Comparison of ENCODE assay signal across 1 cellular context in the genomic region with DNA sequence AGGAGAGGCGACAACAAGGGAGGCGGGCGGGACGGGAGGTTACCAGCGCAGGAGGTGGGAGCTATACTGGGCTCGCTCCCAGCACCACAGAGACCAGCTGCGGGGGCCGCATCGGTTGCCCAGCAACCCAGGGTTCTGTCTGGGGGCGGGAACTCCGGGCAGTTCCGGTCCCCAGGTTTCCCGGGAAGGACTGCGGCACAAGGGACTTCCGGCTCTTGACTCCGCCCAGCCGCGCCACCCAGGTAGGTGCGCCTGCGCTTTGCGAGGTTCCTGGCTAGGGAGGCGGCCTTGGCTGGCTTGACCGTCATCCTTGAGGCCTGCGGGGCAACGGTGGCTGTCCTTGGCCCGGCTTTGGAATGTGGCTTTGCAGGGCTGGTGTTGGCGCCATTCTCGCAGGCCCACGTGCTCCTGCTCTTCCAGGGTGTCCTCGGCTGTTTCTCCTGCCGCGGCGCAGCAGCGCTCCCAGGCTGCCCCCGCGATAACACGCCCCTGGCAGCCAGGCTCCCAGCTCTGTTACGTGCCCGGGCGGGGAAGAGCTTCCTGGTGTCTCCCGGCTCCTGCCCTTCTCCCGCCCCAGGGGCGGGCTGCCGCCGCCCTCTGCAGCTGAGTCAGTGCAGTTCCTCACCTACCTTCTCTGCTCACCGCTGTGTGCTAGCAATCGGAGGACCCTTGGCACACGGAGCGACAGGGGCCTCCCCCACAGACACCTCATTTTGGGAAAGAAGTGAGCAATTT.
TF ChIP-seq lines count a peak whose summit lies in the region.

A gene with protein sequence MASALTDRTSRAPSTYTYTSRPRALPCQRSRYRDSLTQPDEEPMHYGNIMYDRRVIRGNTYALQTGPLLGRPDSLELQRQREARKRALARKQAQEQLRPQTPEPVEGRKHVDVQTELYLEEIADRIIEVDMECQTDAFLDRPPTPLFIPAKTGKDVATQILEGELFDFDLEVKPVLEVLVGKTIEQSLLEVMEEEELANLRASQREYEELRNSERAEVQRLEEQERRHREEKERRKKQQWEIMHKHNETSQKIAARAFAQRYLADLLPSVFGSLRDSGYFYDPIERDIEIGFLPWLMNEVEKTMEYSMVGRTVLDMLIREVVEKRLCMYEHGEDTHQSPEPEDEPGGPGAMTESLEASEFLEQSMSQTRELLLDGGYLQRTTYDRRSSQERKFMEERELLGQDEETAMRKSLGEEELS (minus strand): TSS at position 534 of the 735 bp plus-strand sequence. CDS start 652 bp downstream, outside the sequence.

TF ChIP-seq in HepG2, 621 proteins besides CTCF, POLR2A, EP300 and RAD21 (continued from another document and continues in another):
- TF ChIP-seq, protein P1, sequence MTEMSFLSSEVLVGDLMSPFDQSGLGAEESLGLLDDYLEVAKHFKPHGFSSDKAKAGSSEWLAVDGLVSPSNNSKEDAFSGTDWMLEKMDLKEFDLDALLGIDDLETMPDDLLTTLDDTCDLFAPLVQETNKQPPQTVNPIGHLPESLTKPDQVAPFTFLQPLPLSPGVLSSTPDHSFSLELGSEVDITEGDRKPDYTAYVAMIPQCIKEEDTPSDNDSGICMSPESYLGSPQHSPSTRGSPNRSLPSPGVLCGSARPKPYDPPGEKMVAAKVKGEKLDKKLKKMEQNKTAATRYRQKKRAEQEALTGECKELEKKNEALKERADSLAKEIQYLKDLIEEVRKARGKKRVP (CRISPR knock-in tag; IDR thresholded peaks at IDR 0.05): peak in 1 of 2 experiments; percentile 75; a peak in 2 of 4 replicates
- no peak for TF ChIP-seq U2AF1 (optimal IDR thresholded peaks at IDR 0.05; ENCODE audit: low read depth, low read length)
- peak; percentile 97 for TF ChIP-seq ZNF138 (CRISPR knock-in tag; IDR thresholded peaks at IDR 0.05; ENCODE audit: low read depth)
- TF ChIP-seq, protein P2, sequence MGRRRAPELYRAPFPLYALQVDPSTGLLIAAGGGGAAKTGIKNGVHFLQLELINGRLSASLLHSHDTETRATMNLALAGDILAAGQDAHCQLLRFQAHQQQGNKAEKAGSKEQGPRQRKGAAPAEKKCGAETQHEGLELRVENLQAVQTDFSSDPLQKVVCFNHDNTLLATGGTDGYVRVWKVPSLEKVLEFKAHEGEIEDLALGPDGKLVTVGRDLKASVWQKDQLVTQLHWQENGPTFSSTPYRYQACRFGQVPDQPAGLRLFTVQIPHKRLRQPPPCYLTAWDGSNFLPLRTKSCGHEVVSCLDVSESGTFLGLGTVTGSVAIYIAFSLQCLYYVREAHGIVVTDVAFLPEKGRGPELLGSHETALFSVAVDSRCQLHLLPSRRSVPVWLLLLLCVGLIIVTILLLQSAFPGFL (CRISPR knock-in tag; IDR thresholded peaks at IDR 0.05): no peak
- TF ChIP-seq, protein P3, sequence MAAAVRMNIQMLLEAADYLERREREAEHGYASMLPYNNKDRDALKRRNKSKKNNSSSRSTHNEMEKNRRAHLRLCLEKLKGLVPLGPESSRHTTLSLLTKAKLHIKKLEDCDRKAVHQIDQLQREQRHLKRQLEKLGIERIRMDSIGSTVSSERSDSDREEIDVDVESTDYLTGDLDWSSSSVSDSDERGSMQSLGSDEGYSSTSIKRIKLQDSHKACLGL (CRISPR knock-in tag; IDR thresholded peaks at IDR 0.05): peak; percentile 98
- TF ChIP-seq ZNF615 (CRISPR knock-in tag; IDR thresholded peaks at IDR 0.05; ENCODE audit: borderline replicate concordance): peak; percentile 76; the same call in 1 of the 2 replicates
- TF ChIP-seq ARNT2 (CRISPR knock-in tag; IDR thresholded peaks at IDR 0.05; ENCODE audit: low read depth): peak; percentile 95; the same call in 1 of the 2 replicates
- peak; percentile 100 for TF ChIP-seq ZNF788 (CRISPR knock-in tag; IDR thresholded peaks at IDR 0.05; ENCODE audit: borderline replicate concordance)
- peak; percentile 73; the same call in 1 of the 2 replicates for TF ChIP-seq ETV5 (CRISPR knock-in tag; IDR thresholded peaks at IDR 0.05; ENCODE audit: borderline replicate concordance)
- TF ChIP-seq, protein P4, sequence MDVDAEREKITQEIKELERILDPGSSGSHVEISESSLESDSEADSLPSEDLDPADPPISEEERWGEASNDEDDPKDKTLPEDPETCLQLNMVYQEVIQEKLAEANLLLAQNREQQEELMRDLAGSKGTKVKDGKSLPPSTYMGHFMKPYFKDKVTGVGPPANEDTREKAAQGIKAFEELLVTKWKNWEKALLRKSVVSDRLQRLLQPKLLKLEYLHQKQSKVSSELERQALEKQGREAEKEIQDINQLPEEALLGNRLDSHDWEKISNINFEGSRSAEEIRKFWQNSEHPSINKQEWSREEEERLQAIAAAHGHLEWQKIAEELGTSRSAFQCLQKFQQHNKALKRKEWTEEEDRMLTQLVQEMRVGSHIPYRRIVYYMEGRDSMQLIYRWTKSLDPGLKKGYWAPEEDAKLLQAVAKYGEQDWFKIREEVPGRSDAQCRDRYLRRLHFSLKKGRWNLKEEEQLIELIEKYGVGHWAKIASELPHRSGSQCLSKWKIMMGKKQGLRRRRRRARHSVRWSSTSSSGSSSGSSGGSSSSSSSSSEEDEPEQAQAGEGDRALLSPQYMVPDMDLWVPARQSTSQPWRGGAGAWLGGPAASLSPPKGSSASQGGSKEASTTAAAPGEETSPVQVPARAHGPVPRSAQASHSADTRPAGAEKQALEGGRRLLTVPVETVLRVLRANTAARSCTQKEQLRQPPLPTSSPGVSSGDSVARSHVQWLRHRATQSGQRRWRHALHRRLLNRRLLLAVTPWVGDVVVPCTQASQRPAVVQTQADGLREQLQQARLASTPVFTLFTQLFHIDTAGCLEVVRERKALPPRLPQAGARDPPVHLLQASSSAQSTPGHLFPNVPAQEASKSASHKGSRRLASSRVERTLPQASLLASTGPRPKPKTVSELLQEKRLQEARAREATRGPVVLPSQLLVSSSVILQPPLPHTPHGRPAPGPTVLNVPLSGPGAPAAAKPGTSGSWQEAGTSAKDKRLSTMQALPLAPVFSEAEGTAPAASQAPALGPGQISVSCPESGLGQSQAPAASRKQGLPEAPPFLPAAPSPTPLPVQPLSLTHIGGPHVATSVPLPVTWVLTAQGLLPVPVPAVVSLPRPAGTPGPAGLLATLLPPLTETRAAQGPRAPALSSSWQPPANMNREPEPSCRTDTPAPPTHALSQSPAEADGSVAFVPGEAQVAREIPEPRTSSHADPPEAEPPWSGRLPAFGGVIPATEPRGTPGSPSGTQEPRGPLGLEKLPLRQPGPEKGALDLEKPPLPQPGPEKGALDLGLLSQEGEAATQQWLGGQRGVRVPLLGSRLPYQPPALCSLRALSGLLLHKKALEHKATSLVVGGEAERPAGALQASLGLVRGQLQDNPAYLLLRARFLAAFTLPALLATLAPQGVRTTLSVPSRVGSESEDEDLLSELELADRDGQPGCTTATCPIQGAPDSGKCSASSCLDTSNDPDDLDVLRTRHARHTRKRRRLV (CRISPR knock-in tag; IDR thresholded peaks at IDR 0.05): peak; percentile 84
- peak; percentile 95; the same call in 1 of the 2 replicates for TF ChIP-seq ZNF160 (CRISPR knock-in tag; IDR thresholded peaks at IDR 0.05)
- TF ChIP-seq, protein P5, sequence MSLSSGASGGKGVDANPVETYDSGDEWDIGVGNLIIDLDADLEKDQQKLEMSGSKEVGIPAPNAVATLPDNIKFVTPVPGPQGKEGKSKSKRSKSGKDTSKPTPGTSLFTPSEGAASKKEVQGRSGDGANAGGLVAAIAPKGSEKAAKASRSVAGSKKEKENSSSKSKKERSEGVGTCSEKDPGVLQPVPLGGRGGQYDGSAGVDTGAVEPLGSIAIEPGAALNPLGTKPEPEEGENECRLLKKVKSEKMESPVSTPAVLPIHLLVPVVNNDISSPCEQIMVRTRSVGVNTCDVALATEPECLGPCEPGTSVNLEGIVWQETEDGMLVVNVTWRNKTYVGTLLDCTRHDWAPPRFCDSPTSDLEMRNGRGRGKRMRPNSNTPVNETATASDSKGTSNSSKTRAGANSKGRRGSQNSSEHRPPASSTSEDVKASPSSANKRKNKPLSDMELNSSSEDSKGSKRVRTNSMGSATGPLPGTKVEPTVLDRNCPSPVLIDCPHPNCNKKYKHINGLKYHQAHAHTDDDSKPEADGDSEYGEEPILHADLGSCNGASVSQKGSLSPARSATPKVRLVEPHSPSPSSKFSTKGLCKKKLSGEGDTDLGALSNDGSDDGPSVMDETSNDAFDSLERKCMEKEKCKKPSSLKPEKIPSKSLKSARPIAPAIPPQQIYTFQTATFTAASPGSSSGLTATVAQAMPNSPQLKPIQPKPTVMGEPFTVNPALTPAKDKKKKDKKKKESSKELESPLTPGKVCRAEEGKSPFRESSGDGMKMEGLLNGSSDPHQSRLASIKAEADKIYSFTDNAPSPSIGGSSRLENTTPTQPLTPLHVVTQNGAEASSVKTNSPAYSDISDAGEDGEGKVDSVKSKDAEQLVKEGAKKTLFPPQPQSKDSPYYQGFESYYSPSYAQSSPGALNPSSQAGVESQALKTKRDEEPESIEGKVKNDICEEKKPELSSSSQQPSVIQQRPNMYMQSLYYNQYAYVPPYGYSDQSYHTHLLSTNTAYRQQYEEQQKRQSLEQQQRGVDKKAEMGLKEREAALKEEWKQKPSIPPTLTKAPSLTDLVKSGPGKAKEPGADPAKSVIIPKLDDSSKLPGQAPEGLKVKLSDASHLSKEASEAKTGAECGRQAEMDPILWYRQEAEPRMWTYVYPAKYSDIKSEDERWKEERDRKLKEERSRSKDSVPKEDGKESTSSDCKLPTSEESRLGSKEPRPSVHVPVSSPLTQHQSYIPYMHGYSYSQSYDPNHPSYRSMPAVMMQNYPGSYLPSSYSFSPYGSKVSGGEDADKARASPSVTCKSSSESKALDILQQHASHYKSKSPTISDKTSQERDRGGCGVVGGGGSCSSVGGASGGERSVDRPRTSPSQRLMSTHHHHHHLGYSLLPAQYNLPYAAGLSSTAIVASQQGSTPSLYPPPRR (CRISPR knock-in tag; IDR thresholded peaks at IDR 0.05; ENCODE audit: borderline replicate concordance): peak; percentile 82; the same call in 1 of the 2 replicates
- peak; percentile 99 for TF ChIP-seq RBFOX2 (IDR thresholded peaks at IDR 0.05; ENCODE audit: low read depth, low read length)
- TF ChIP-seq NCOA2 (CRISPR knock-in tag; IDR thresholded peaks at IDR 0.05): peak; percentile 61
- peak; percentile 25 for TF ChIP-seq XRCC5 (optimal IDR thresholded peaks at IDR 0.05; ENCODE audit: low read length)
- peak; percentile 99 for TF ChIP-seq MYC (CRISPR knock-in tag; IDR thresholded peaks at IDR 0.05; ENCODE audit: borderline replicate concordance)
- 0 out of 2 replicates have a peak, but pooled peaks have one; percentile 36 for TF ChIP-seq ZBTB1 (CRISPR knock-in tag; IDR thresholded peaks at IDR 0.05; ENCODE audit: borderline replicate concordance)
- 0 out of 2 replicates have a peak, but pooled peaks have one; percentile 75 for TF ChIP-seq CBX5 (CRISPR knock-in tag; IDR thresholded peaks at IDR 0.05; ENCODE audit: borderline replicate concordance)
- no peak; the same call in 1 of the 2 replicates for TF ChIP-seq SOX13 (IDR thresholded peaks at IDR 0.05)
- peak in 1 of 2 experiments; percentile 69; a peak in 1 of 4 replicates for TF ChIP-seq SOX13 (CRISPR knock-in tag; conservative IDR thresholded peaks at IDR 0.05 in 1 of 2, IDR thresholded peaks at IDR 0.05 in 1 of 2)
- peak; percentile 88; the same call in 1 of the 2 replicates for TF ChIP-seq RXRA (CRISPR knock-in tag; IDR thresholded peaks at IDR 0.05)
- TF ChIP-seq ZNF124 (CRISPR knock-in tag; IDR thresholded peaks at IDR 0.05): peak; percentile 94
- peak; percentile 83 for TF ChIP-seq ZNF121 (CRISPR knock-in tag; IDR thresholded peaks at IDR 0.05)
- TF ChIP-seq ATF7 (IDR thresholded peaks at IDR 0.05): no peak
- TF ChIP-seq ATF7 (CRISPR knock-in tag; IDR thresholded peaks at IDR 0.05): peak; percentile 74; the same call in 1 of the 2 replicates
- TF ChIP-seq ZNF460 (CRISPR knock-in tag; IDR thresholded peaks at IDR 0.05; ENCODE audit: borderline replicate concordance): peak; percentile 70; the same call in 1 of the 2 replicates
- no peak for TF ChIP-seq ZNF75D (CRISPR knock-in tag; IDR thresholded peaks at IDR 0.05; ENCODE audit: borderline replicate concordance)
- TF ChIP-seq, protein P6, sequence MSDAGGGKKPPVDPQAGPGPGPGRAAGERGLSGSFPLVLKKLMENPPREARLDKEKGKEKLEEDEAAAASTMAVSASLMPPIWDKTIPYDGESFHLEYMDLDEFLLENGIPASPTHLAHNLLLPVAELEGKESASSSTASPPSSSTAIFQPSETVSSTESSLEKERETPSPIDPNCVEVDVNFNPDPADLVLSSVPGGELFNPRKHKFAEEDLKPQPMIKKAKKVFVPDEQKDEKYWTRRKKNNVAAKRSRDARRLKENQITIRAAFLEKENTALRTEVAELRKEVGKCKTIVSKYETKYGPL (CRISPR knock-in tag; IDR thresholded peaks at IDR 0.05): peak; percentile 82
- peak; percentile 92; the same call in 1 of the 2 replicates for TF ChIP-seq PRMT3 (CRISPR knock-in tag; IDR thresholded peaks at IDR 0.05; ENCODE audit: borderline replicate concordance, low read depth)
- TF ChIP-seq, protein P7, sequence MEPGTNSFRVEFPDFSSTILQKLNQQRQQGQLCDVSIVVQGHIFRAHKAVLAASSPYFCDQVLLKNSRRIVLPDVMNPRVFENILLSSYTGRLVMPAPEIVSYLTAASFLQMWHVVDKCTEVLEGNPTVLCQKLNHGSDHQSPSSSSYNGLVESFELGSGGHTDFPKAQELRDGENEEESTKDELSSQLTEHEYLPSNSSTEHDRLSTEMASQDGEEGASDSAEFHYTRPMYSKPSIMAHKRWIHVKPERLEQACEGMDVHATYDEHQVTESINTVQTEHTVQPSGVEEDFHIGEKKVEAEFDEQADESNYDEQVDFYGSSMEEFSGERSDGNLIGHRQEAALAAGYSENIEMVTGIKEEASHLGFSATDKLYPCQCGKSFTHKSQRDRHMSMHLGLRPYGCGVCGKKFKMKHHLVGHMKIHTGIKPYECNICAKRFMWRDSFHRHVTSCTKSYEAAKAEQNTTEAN (CRISPR knock-in tag; conservative IDR thresholded peaks at IDR 0.05): peak; percentile 95
- TF ChIP-seq, protein P8, sequence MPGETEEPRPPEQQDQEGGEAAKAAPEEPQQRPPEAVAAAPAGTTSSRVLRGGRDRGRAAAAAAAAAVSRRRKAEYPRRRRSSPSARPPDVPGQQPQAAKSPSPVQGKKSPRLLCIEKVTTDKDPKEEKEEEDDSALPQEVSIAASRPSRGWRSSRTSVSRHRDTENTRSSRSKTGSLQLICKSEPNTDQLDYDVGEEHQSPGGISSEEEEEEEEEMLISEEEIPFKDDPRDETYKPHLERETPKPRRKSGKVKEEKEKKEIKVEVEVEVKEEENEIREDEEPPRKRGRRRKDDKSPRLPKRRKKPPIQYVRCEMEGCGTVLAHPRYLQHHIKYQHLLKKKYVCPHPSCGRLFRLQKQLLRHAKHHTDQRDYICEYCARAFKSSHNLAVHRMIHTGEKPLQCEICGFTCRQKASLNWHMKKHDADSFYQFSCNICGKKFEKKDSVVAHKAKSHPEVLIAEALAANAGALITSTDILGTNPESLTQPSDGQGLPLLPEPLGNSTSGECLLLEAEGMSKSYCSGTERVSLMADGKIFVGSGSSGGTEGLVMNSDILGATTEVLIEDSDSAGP (CRISPR knock-in tag; IDR thresholded peaks at IDR 0.05; ENCODE audit: borderline replicate concordance): peak; percentile 98
